ENCODE assay signal across 13 cellular contexts in the genomic region with DNA sequence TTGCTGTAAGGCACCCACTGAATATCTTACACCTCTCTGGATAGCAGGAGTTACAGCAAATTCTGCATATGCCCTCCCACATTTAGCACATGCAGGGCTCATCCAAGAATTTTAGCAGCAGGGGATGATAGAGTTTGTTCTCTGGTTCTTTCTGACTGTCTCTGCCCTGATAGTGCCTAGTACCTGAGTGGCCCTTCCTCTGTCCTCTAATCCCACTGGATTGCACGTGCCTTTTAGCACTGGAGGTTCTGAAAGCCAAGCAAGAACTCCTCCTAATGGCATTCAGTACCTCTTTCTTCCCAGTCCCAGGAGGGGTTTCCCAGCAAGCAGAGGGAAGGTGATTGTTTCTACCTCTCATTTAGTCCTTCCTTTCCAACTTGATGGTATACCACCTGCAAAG.
"Had no signal": no experiment of that assay in that cellular context is flagged by ENCODE, and none has a peak within 500 bp of the region (broad histone marks: within the 10 kb centered on the region; RNA-seq: fewer than 3 reads in every experiment).

No MANE protein-coding gene starts in this region.

- H3K27ac Mint-ChIP-seq: activated CD4-positive, alpha-beta T cell treated with anti-CD3 and anti-CD28 coated beads, Interleukin-2, amount 10 ng/mL, durations not matched to agents 24 days and 14 days; activated naive CD8-positive, alpha-beta T cell treated with anti-CD3 and anti-CD28 coated beads, Interleukin-2, amount 50 U/mL, for 24 hours; T-cell; WTC11 had no signal

- H3K79me2 ChIP-seq: parathyroid adenoma had no signal

- H3K27me3 Mint-ChIP-seq: activated CD4-positive, alpha-beta T cell treated with anti-CD3 and anti-CD28 coated beads, Interleukin-2, amount 10 ng/mL, durations not matched to agents 24 days and 14 days; activated naive CD8-positive, alpha-beta T cell treated with anti-CD3 and anti-CD28 coated beads, Interleukin-2, amount 50 U/mL, for 24 hours; effector memory CD8-positive, alpha-beta T cell; T-cell had no signal

- H3K36me3 ChIP-seq: ascending aorta, upper lobe of left lung had no signal

- ATAC-seq: activated naive CD8-positive, alpha-beta T cell treated with anti-CD3 and anti-CD28 coated beads, Interleukin-2, amount 50 U/mL, for 24 hours; effector memory CD8-positive, alpha-beta T cell; left cardiac atrium; T-cell; WTC11 had no signal

- H3K27me3 ChIP-seq: ascending aorta, upper lobe of left lung had no signal

- H3K4me3 Mint-ChIP-seq: activated CD4-positive, alpha-beta T cell treated with anti-CD3 and anti-CD28 coated beads, Interleukin-2, amount 10 ng/mL, durations not matched to agents 24 days and 14 days; activated naive CD8-positive, alpha-beta T cell treated with anti-CD3 and anti-CD28 coated beads, Interleukin-2, amount 50 U/mL, for 24 hours; effector memory CD8-positive, alpha-beta T cell; T-cell; WTC11 had no signal

- DNase-seq: activated CD4-positive, alpha-beta T cell treated with anti-CD3 and anti-CD28 coated beads, Interleukin-2, amount 10 ng/mL, durations not matched to agents 24 days and 14 days; activated CD8-positive, alpha-beta memory T cell treated with anti-CD3 and anti-CD28 coated beads for 24 hours; activated naive CD4-positive, alpha-beta T cell treated with Interleukin-2 at 50 U/mL for 16 hours; activated naive CD8-positive, alpha-beta T cell treated with anti-CD3 and anti-CD28 coated beads, Interleukin-2, amount 50 U/mL, for 24 hours; cortex of kidney; effector memory CD8-positive, alpha-beta T cell; left cardiac atrium; small intestine; T-cell; upper lobe of left lung had no signal

- H3K36me3 Mint-ChIP-seq: WTC11 had no signal

- H3K9me3 Mint-ChIP-seq: activated naive CD8-positive, alpha-beta T cell treated with anti-CD3 and anti-CD28 coated beads, Interleukin-2, amount 50 U/mL, for 24 hours; effector memory CD8-positive, alpha-beta T cell; T-cell had no signal

- H3K27ac ChIP-seq: ascending aorta, parathyroid adenoma had no signal

- H2AFZ ChIP-seq: parathyroid adenoma had no signal

- H3K4me3 ChIP-seq: ascending aorta, upper lobe of left lung had no signal

- H3K9ac ChIP-seq: parathyroid adenoma had no signal

- H3K9me3 ChIP-seq: ascending aorta, upper lobe of left lung had no signal
